In the genomic region with DNA sequence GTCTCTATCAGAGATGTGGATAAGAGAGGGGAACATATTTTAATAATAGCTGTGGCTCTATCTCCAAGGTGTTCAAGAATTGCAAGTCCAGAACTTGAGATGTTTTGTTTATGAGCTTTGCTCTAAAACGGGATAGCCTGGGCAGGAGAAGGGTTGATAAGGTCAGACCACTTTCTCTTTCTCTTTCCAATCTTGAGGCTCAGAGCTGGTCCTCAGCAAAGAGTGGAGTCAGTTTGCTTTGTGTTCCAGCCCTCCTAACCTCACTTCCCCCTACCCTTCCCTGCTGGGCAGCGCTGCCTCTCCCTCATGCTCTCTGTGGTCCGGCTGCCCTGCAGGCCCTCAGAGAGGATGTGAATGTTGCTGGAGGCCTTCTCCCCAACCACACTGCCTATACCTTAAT, we compare ENCODE assay signal across 11 cellular contexts. TPM values are rescaled to one million over a fixed set of nuclear protein-coding genes. Genes with fewer than 3 reads are reported as not detected.
DNase-seq lines count a peak whose midpoint lies in the region; ATAC-seq and TF ChIP-seq lines count a peak whose summit lies in the region.
"Had no signal": no experiment of that assay in that cellular context is flagged by ENCODE, and none has a peak within 500 bp of the region (broad histone marks: within the 10 kb centered on the region; RNA-seq: fewer than 3 reads in every experiment).

No MANE protein-coding gene starts in this region.

- H3K4me2 ChIP-seq in DND-41 (ENCODE audit: insufficient read depth, low read length) = no peak overlapping the region

- no peak overlapping the region for H3K9ac ChIP-seq in DND-41 (ENCODE audit: low read depth, low read length)

- no peak for DNase-seq in DND-41
- peak; percentile 62 for DNase-seq in RPMI8226
- DNase-seq in right lobe of liver = peak in 1 of 3 donors; percentile 33
- no peak for DNase-seq in inferior parietal cortex (ENCODE audit: extremely low spot score)
- DNase-seq in NCI-H1436 treated with DMSO at 0.1 percent for 48 hours (lab: John Stamatoyannopoulos, UW) = no peak
- DNase-seq in AML-193 (lab: John Stamatoyannopoulos, UW) = no peak
- no peak for DNase-seq in retina
- DNase-seq: NCI-H69 had no signal

- intact Hi-C loops in right lobe of liver (cut with DNase I) = no loop called here

- ATAC-seq in DND-41 (ENCODE audit: insufficient read depth, low read depth) = peak; percentile 49; the same call in 2 of the 3 replicates
- ATAC-seq in GM21447 (IDR thresholded peaks at IDR 0.05; ENCODE audit: unreplicated experiment) = peak; percentile 59
- ATAC-seq in right lobe of liver = peak; percentile 54 to 73 (median 65)

- no peaks in the 10 kb centered on the region for H3K27me3 ChIP-seq in DND-41 (ENCODE audit: insufficient read depth, low read length, poor library complexity)
- H3K27me3 ChIP-seq in right lobe of liver = no peaks in the 10 kb centered on the region

- 48% methylated on average over 3 of the region's 3 CpGs for WGBS in right lobe of liver (ENCODE audit: insufficient coverage, low coverage, low lambda C conversion rate, missing lambda C conversion rate)

- H3K4me3 ChIP-seq in DND-41 (ENCODE audit: low read depth in 1 of 2, low read length in 2 of 2) (no peak overlapping the region), right lobe of liver (no peak overlapping the region)

- H3K27ac ChIP-seq in DND-41 (ENCODE audit: low read length) = no peak overlapping the region
- H3K27ac ChIP-seq in right lobe of liver = no peak overlapping the region
- H3K27ac ChIP-seq: VCaP had no signal

- H3K9me3 ChIP-seq in DND-41 (ENCODE audit: insufficient read depth, low read length, severe bottlenecking) (no peaks in the 10 kb centered on the region), right lobe of liver (no peaks in the 10 kb centered on the region)

- H3K4me1 ChIP-seq in DND-41 (ENCODE audit: insufficient read depth, low read length) (no peaks in the 10 kb centered on the region), right lobe of liver (no peaks in the 10 kb centered on the region)

- TF ChIP-seq CTCF in DND-41 (IDR thresholded peaks at IDR 0.05; ENCODE audit: borderline replicate concordance, extremely low read depth, low read length, poor library complexity, severe bottlenecking) = no peak
- TF ChIP-seq CTCF in right lobe of liver (IDR thresholded peaks at IDR 0.05) = no peak

- H2AFZ ChIP-seq in DND-41 (ENCODE audit: low read depth, low read length) = no peak overlapping the region

- no peak for TF ChIP-seq POLR2A in right lobe of liver (IDR thresholded peaks at IDR 0.05)

- peaks cover 27% of the 10 kb centered on the region for H4K20me1 ChIP-seq in DND-41 (ENCODE audit: insufficient read depth, low read length)

- H3K79me2 ChIP-seq in DND-41 (ENCODE audit: insufficient read depth, low read length) = peaks cover 44% of the 10 kb centered on the region

- no peaks in the 10 kb centered on the region for H3K36me3 ChIP-seq in DND-41 (ENCODE audit: insufficient read depth, low read length)
- H3K36me3 ChIP-seq in right lobe of liver = no peaks in the 10 kb centered on the region

RNA-seq across cellular contexts. Expression of a gene that starts 13.8 kb away (rescaled TPM):
- total RNA-seq in right lobe of liver = 1 to 10 TPM in 4 of 6 experiments, under 1 TPM in 2; 0.59 to 2.7 (median 1.6) TPM
- total RNA-seq: Daoy had no signal
